ENCODE assay signal across 9 cellular contexts in genomic region chr2:24435391-24436316, GRCh38. TPM values are rescaled to one million over a fixed set of nuclear protein-coding genes. Genes with fewer than 3 reads are reported as not detected.
A peak's percentile ranks its signal among the peaks of the same experiment; 100 is the strongest.
DNase-seq lines count a peak whose midpoint lies in the region.
"Had no signal": no experiment of that assay in that cellular context is flagged by ENCODE, and none has a peak within 500 bp of the region (broad histone marks: within the 10 kb centered on the region; RNA-seq: fewer than 3 reads in every experiment).

No MANE protein-coding gene starts in this region.

- H3K4me1 ChIP-seq in BLaER1 (peaks cover 56% of the 10 kb centered on the region), SJCRH30 (peaks cover 19% of the 10 kb centered on the region)

- H3K27me3 ChIP-seq in BLaER1 (no peaks in the 10 kb centered on the region), SJCRH30 (no peaks in the 10 kb centered on the region)

- H3K4me3 ChIP-seq in BLaER1 (peak overlapping the region; percentile 7; the same call in 1 of the 2 replicates), SJCRH30 (peak overlapping the region; percentile 28)

- H4K20me1 ChIP-seq in BLaER1, result no peaks in the 10 kb centered on the region

- H3K27ac ChIP-seq in BLaER1, result peak overlapping the region; percentile 56; the same call in 1 of the 2 replicates
- peak overlapping the region; percentile 96 for H3K27ac ChIP-seq in SJCRH30

- peak; percentile 99 to 100 for DNase-seq in SJCRH30
- DNase-seq in glomerular endothelial cell (ENCODE audit: extremely low read depth, low read depth, low spot score), result peak; percentile 52
- peak; percentile 76 for DNase-seq in pons (ENCODE audit: low spot score)
- DNase-seq in NCI-H82 (lab: John Stamatoyannopoulos, UW), result no peak
- DNase-seq in NK-92 (lab: John Stamatoyannopoulos, UW; ENCODE audit: unreplicated experiment), result no peak
- no peak for DNase-seq in NCI-H526 (lab: John Stamatoyannopoulos, UW)
- no peak for DNase-seq in NCI-H2029 (lab: John Stamatoyannopoulos, UW)
- DNase-seq: effector memory CD8-positive, alpha-beta T cell had no signal

- H3K9me3 ChIP-seq in BLaER1, result no peaks in the 10 kb centered on the region
- H3K9me3 ChIP-seq in SJCRH30 (replicated peaks), result no peaks in the 10 kb centered on the region

- peak overlapping the region; percentile 80 for H3K4me2 ChIP-seq in BLaER1

- H3K36me3 ChIP-seq in BLaER1, result no peaks in the 10 kb centered on the region
- H3K36me3 ChIP-seq in SJCRH30, result no peaks in the 10 kb centered on the region

- peak overlapping the region; percentile 44 for H3K9ac ChIP-seq in BLaER1

RNA-seq across cellular contexts. Expression of gene NCOA1, which starts 55.4 kb away (rescaled TPM):
- total RNA-seq in SJCRH30 (2014; rRNA removed; shearing (Covaris generic)), result 113 and 121 TPM in 2 replicates
- total RNA-seq in glomerular endothelial cell, result 10.7 and 12.0 TPM in 2 replicates

Comparison
In these comparisons a context has a peak if more than half of its experiments do, and no peak if none do; other contexts are left out.
1. DNase-seq: peak in SJCRH30 (2 of 2), glomerular endothelial cell (single experiment) and pons (single experiment); none in NCI-H82 (single experiment), NK-92 (single experiment), NCI-H526 (0 of 2) and NCI-H2029 (single experiment).